ENCODE assay signal across 10 cellular contexts in genomic region chr7:22730921-22731654, GRCh38. TPM values are rescaled to one million over a fixed set of nuclear protein-coding genes. Genes with fewer than 3 reads are reported as not detected.
DNase-seq lines count a peak whose midpoint lies in the region; ATAC-seq and TF ChIP-seq lines count a peak whose summit lies in the region.
"Had no signal": no experiment of that assay in that cellular context is flagged by ENCODE, and none has a peak within 500 bp of the region (broad histone marks: within the 10 kb centered on the region; RNA-seq: fewer than 3 reads in every experiment).

No MANE protein-coding gene starts in this region.

- H3K27ac Mint-ChIP-seq in CD4-positive, alpha-beta memory T cell, result peak overlapping the region in 1 of 7 donors; percentile 33

- peaks cover 4 to 11% (median 10%) of the 10 kb centered on the region in 4 donors for H3K4me1 Mint-ChIP-seq in CD4-positive, alpha-beta memory T cell

- H3K9me3 Mint-ChIP-seq in CD4-positive, alpha-beta memory T cell, result peaks cover 0 to 3% (median 0%) of the 10 kb centered on the region in 8 donors

- peaks cover 10 to 23% of the 10 kb centered on the region in 2 donors for H3K27me3 Mint-ChIP-seq in CD4-positive, alpha-beta memory T cell

- POLR2A ChIA-PET in CD4-positive, alpha-beta memory T cell (lab: Charles Lee; ENCODE audit: partially characterized antibody), result no interaction called here

- peak overlapping the region; percentile 29 for H3K9ac ChIP-seq in adipocyte (ENCODE audit: low read length)

- H3K4me3 Mint-ChIP-seq in CD4-positive, alpha-beta memory T cell, result peak overlapping the region in 5 of 8 donors; percentile 13 to 43 (median 32)

- intact Hi-C loops in CD4-positive, alpha-beta memory T cell (cut with micrococcal nuclease), result no loop called here
- intact Hi-C loops in Right ventricle myocardium superior (cut with DNase I), result no loop called here

- ATAC-seq in HG03342 (IDR thresholded peaks at IDR 0.05; ENCODE audit: unreplicated experiment) (no peak), GM21528 (IDR thresholded peaks at IDR 0.05; ENCODE audit: low FRiP score, unreplicated experiment) (no peak), Right ventricle myocardium superior (ENCODE audit: poor library complexity) (no peak)
- ATAC-seq: left ventricle myocardium superior had no signal

- CTCF ChIA-PET in CD4-positive, alpha-beta memory T cell (lab: Charles Lee; ENCODE audit: partially characterized antibody), result interaction anchor here (1.5 kb wide), 1 partner anchor 170 kb away, joined by 4 read pairs; no protein-coding TSS in a partner anchor

- H3K4me1 ChIP-seq in CD4-positive, alpha-beta memory T cell (ENCODE audit: insufficient read depth, low read length), result peaks cover 10% of the 10 kb centered on the region
- H3K4me1 ChIP-seq in adipocyte (ENCODE audit: control insufficient read depth, insufficient read depth, low read length), result peaks cover 23% of the 10 kb centered on the region

- H3K27ac ChIP-seq in CD4-positive, alpha-beta memory T cell (ENCODE audit: low read depth, low read length), result no peak overlapping the region

- no peaks in the 10 kb centered on the region for H3K9me3 ChIP-seq in CD4-positive, alpha-beta memory T cell (ENCODE audit: control insufficient read depth in 1 of 2, low read length in 2 of 2)
- no peaks in the 10 kb centered on the region for H3K9me3 ChIP-seq in adipocyte (ENCODE audit: control insufficient read depth, low read length)

- no peak overlapping the region for H3K4me3 ChIP-seq in CD4-positive, alpha-beta memory T cell (ENCODE audit: low read length in 2 of 2)
- H3K4me3 ChIP-seq in adipocyte (ENCODE audit: low read length), result no peak overlapping the region
- no peak overlapping the region for H3K4me3 ChIP-seq in kidney epithelial cell (ENCODE audit: low read depth, low read length)

- DNase-seq in CD4-positive, alpha-beta memory T cell, result no peak
- peak; percentile 96 for DNase-seq in LHCN-M2 (ENCODE audit: low read depth)
- peak; percentile 91 for DNase-seq in adipocyte (ENCODE audit: low read depth)
- DNase-seq in kidney epithelial cell (ENCODE audit: low read depth), result peak; percentile 81
- DNase-seq in COLO668 (lab: John Stamatoyannopoulos, UW; ENCODE audit: unreplicated experiment), result no peak
- DNase-seq in Right ventricle myocardium superior, result no peak
- DNase-seq: left ventricle myocardium superior, NCI-H510A had no signal

- H3K27me3 ChIP-seq in CD4-positive, alpha-beta memory T cell (ENCODE audit: insufficient read depth, low read length), result peaks cover 5% of the 10 kb centered on the region
- H3K27me3 ChIP-seq in adipocyte (replicated peaks; ENCODE audit: control insufficient read depth, insufficient read depth, low read length) (no peaks in the 10 kb centered on the region), kidney epithelial cell (ENCODE audit: control insufficient read depth, insufficient read depth, low read length) (no peaks in the 10 kb centered on the region)

- no peaks in the 10 kb centered on the region for H3K36me3 Mint-ChIP-seq in CD4-positive, alpha-beta memory T cell

- H3K36me3 ChIP-seq in CD4-positive, alpha-beta memory T cell (ENCODE audit: insufficient read depth, low read length), result no peaks in the 10 kb centered on the region
- H3K36me3 ChIP-seq in adipocyte (ENCODE audit: control insufficient read depth, insufficient read depth, low read length, severe bottlenecking) (peaks cover 23% of the 10 kb centered on the region), kidney epithelial cell (ENCODE audit: control insufficient read depth, insufficient read depth, low read length) (no peaks in the 10 kb centered on the region)

- no peak for TF ChIP-seq CTCF in kidney epithelial cell (IDR thresholded peaks at IDR 0.05; ENCODE audit: insufficient read depth, low read length, poor library complexity, severe bottlenecking)

RNA-seq across cellular contexts. Expression of gene IL6, which starts 4.1 kb away (rescaled TPM):
- total RNA-seq in CD4-positive, alpha-beta memory T cell, result not detected
- polyA plus RNA-seq in CD4-positive, alpha-beta memory T cell, result not detected
- total RNA-seq in LHCN-M2 (2014; rRNA removed), result 1.7 TPM in 1 of 2 replicates, not detected in the other
- 1.9 TPM for polyA plus RNA-seq in LHCN-M2 (2012)
- total RNA-seq in kidney epithelial cell, result 8.5 and 16.2 TPM in 2 replicates
- 1.0 TPM for total RNA-seq in Right ventricle myocardium superior

Comparison
In these comparisons a context has a peak if more than half of its experiments do, and no peak if none do; other contexts are left out.
1. DNase-seq: peak in LHCN-M2 (single experiment), adipocyte (single experiment) and kidney epithelial cell (single experiment); none in CD4-positive, alpha-beta memory T cell (0 of 5), COLO668 (single experiment) and Right ventricle myocardium superior (single experiment).